Comparison of ENCODE assay signal across 9 cellular contexts in genomic region chr12:6905414-6906040, GRCh38.
DNase-seq lines count a peak whose midpoint lies in the region; ATAC-seq and TF ChIP-seq lines count a peak whose summit lies in the region.
"Had no signal": no experiment of that assay in that cellular context is flagged by ENCODE, and none has a peak within 500 bp of the region (broad histone marks: within the 10 kb centered on the region; RNA-seq: fewer than 3 reads in every experiment).

No MANE protein-coding gene starts in this region.

- peak overlapping the region; percentile 71 for H3K9ac ChIP-seq in mucosa of stomach (ENCODE audit: low read length)

- DNase-seq in HFF-Myc (ENCODE audit: extremely low read depth, low read depth) (no peak), choroid plexus epithelial cell (ENCODE audit: low read depth) (no peak), NAMALWA (ENCODE audit: low spot score) (no peak)
- no peak for DNase-seq in stimulated activated naive CD8-positive, alpha-beta T cell treated with anti-CD3 and anti-CD28 coated beads, Interleukin-15, amount 100 ng/mL, for 72 hours
- no peak for DNase-seq in activated CD4-positive, CD25-positive, alpha-beta regulatory T cell treated with anti-CD3 and anti-CD28 coated beads, Interleukin-2, amount 50 U/mL, for 72 hours
- DNase-seq: activated CD4-positive, alpha-beta T cell treated with anti-CD3 and anti-CD28 coated beads for 4 hours had no signal

- no peak for ATAC-seq in stimulated activated naive CD8-positive, alpha-beta T cell treated with anti-CD3 and anti-CD28 coated beads, Interleukin-15, amount 100 ng/mL, for 72 hours
- ATAC-seq in GM18498 (IDR thresholded peaks at IDR 0.05; ENCODE audit: unreplicated experiment): no peak

- peak overlapping the region; percentile 77 for H3K27ac ChIP-seq in 22Rv1

- H3K36me3 ChIP-seq in mucosa of stomach (ENCODE audit: control insufficient read depth, insufficient read depth, low read length): no peaks in the 10 kb centered on the region

- H3K9me3 Mint-ChIP-seq in stimulated activated naive CD8-positive, alpha-beta T cell treated with anti-CD3 and anti-CD28 coated beads, Interleukin-15, amount 100 ng/mL, for 72 hours: no peaks in the 10 kb centered on the region

- no peaks in the 10 kb centered on the region for H3K27me3 ChIP-seq in mucosa of stomach (ENCODE audit: control insufficient read depth, insufficient read depth, low read length)

- peak overlapping the region; percentile 89 for H3K4me3 ChIP-seq in HFF-Myc (replicated peaks; ENCODE audit: low read depth, low read length)
- peak overlapping the region; percentile 85 for H3K4me3 ChIP-seq in choroid plexus epithelial cell (ENCODE audit: low read depth, low read length)
- H3K4me3 ChIP-seq in mucosa of stomach (ENCODE audit: low read length): peak overlapping the region; percentile 63

- H3K4me3 Mint-ChIP-seq in stimulated activated naive CD8-positive, alpha-beta T cell treated with anti-CD3 and anti-CD28 coated beads, Interleukin-15, amount 100 ng/mL, for 72 hours: no peak overlapping the region

- no peak overlapping the region for H3K27ac Mint-ChIP-seq in stimulated activated naive CD8-positive, alpha-beta T cell treated with anti-CD3 and anti-CD28 coated beads, Interleukin-15, amount 100 ng/mL, for 72 hours

- H3K9me3 ChIP-seq in mucosa of stomach (ENCODE audit: control insufficient read depth, low read length): no peaks in the 10 kb centered on the region

- H3K4me1 ChIP-seq in mucosa of stomach (ENCODE audit: control insufficient read depth, insufficient read depth, low read length): peaks cover 11% of the 10 kb centered on the region

- H3K27me3 Mint-ChIP-seq in stimulated activated naive CD8-positive, alpha-beta T cell treated with anti-CD3 and anti-CD28 coated beads, Interleukin-15, amount 100 ng/mL, for 72 hours: no peaks in the 10 kb centered on the region

- peaks cover 4% of the 10 kb centered on the region for H3K4me1 Mint-ChIP-seq in stimulated activated naive CD8-positive, alpha-beta T cell treated with anti-CD3 and anti-CD28 coated beads, Interleukin-15, amount 100 ng/mL, for 72 hours

- TF ChIP-seq CTCF in 22Rv1 (IDR thresholded peaks at IDR 0.05) (no peak), HFF-Myc (IDR thresholded peaks at IDR 0.05; ENCODE audit: low read depth, low read length, missing control alignments) (no peak), choroid plexus epithelial cell (conservative IDR thresholded peaks at IDR 0.05; ENCODE audit: low read depth, low read length) (no peak)
